8 cellular contexts compared by ENCODE assay signal in the genomic region with DNA sequence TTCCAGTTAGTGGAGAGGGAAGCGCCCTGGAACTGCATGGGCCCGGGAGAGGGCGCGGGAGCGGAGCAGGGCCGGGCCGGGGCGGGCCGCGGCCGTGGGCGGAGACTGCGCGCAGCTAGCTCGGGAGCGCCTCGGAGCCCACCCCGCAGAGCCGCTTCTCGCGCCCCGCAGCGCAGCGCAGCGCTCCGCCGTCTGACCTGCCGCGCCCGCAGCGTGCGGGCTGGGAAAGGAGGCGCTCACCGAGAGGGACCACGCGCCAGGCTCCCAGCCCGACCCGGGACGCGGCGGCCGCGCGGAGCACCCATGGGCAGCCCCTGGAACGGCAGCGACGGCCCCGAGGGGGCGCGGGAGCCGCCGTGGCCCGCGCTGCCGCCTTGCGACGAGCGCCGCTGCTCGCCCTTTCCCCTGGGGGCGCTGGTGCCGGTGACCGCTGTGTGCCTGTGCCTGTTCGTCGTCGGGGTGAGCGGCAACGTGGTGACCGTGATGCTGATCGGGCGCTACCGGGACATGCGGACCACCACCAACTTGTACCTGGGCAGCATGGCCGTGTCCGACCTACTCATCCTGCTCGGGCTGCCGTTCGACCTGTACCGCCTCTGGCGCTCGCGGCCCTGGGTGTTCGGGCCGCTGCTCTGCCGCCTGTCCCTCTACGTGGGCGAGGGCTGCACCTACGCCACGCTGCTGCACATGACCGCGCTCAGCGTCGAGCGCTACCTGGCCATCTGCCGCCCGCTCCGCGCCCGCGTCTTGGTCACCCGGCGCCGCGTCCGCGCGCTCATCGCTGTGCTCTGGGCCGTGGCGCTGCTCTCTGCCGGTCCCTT. TPM values are rescaled to one million over a fixed set of nuclear protein-coding genes. Genes with fewer than 3 reads are reported as not detected.
DNase-seq lines count a peak whose midpoint lies in the region; ATAC-seq and TF ChIP-seq lines count a peak whose summit lies in the region.

A gene with protein sequence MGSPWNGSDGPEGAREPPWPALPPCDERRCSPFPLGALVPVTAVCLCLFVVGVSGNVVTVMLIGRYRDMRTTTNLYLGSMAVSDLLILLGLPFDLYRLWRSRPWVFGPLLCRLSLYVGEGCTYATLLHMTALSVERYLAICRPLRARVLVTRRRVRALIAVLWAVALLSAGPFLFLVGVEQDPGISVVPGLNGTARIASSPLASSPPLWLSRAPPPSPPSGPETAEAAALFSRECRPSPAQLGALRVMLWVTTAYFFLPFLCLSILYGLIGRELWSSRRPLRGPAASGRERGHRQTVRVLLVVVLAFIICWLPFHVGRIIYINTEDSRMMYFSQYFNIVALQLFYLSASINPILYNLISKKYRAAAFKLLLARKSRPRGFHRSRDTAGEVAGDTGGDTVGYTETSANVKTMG (plus strand): TSS at position 304 of the 821 bp plus-strand sequence. CDS start 0 bp downstream, at position 304.

- POLR2A ChIA-PET in AG04450 (lab: Yijun Ruan, JAX) (no interaction called here), HEK293 (lab: Yijun Ruan, JAX) (no interaction called here), activated B cell treated with CpG ODN at 0.5 μM for 24 hours (lab: Charles Lee) (no interaction called here)

- H3K4me1 ChIP-seq in HEK293 (ENCODE audit: control insufficient read depth, insufficient read depth, low read length) (no peaks in the 10 kb centered on the region), mononuclear cell (ENCODE audit: insufficient read depth, low read length) (peaks cover 28% of the 10 kb centered on the region), testis (peaks cover 4% of the 10 kb centered on the region)
- H3K4me1 ChIP-seq in effector memory CD4-positive, alpha-beta T cell (ENCODE audit: control insufficient read depth, insufficient read depth, low read length, poor library complexity, severe bottlenecking), result peaks cover 4% of the 10 kb centered on the region

- peak; percentile 53 for ATAC-seq in activated B cell treated with CpG ODN at 0.5 μM for 24 hours (ENCODE audit: low read depth)
- no peak for ATAC-seq in HG03280 (IDR thresholded peaks at IDR 0.05; ENCODE audit: unreplicated experiment)
- ATAC-seq in HG03565 (IDR thresholded peaks at IDR 0.05; ENCODE audit: unreplicated experiment), result no peak

- H3K27ac ChIP-seq in AG04450 (ENCODE audit: low read depth, low read length) (no peak within 1 kb of the TSS), HEK293 (ENCODE audit: extremely low read depth, low read depth, low read length) (no peak within 1 kb of the TSS), testis (no peak within 1 kb of the TSS)
- no peak within 1 kb of the TSS for H3K27ac ChIP-seq in effector memory CD4-positive, alpha-beta T cell (ENCODE audit: insufficient read depth, low read length, poor library complexity, severe bottlenecking)

- peaks cover 21% of the 10 kb centered on the region for H3K4me1 Mint-ChIP-seq in activated B cell treated with CpG ODN at 0.5 μM for 24 hours

- intact Hi-C loops in activated B cell treated with CpG ODN at 0.5 μM for 24 hours (cut with micrococcal nuclease), result no loop called here
- intact Hi-C loops in testis (cut with DNase I; ENCODE audit: low total_unique reads), result no loop called here

- peaks cover 5% of the 10 kb centered on the region for H3K9me3 Mint-ChIP-seq in activated B cell treated with CpG ODN at 0.5 μM for 24 hours

- peak within 1 kb of the TSS; percentile 72 for H3K4me3 Mint-ChIP-seq in activated B cell treated with CpG ODN at 0.5 μM for 24 hours

- H3K27ac Mint-ChIP-seq in activated B cell treated with CpG ODN at 0.5 μM for 24 hours, result no peak within 1 kb of the TSS

- H3K9me3 ChIP-seq in AG04450 (ENCODE audit: control insufficient read depth, insufficient read depth, low read length) (peaks cover 4% of the 10 kb centered on the region; the same call in 1 of the 2 replicates), HEK293 (ENCODE audit: control insufficient read depth, insufficient read depth, low read depth, low read length) (no peaks in the 10 kb centered on the region), mononuclear cell (ENCODE audit: low read depth, low read length) (no peaks in the 10 kb centered on the region), testis (no peaks in the 10 kb centered on the region)
- H3K9me3 ChIP-seq in effector memory CD4-positive, alpha-beta T cell (ENCODE audit: control insufficient read depth, low read length), result no peaks in the 10 kb centered on the region

- TF ChIP-seq CTCF in AG04450 (IDR thresholded peaks at IDR 0.05; ENCODE audit: low read depth, low read length) (no peak; the same call in 1 of the 2 replicates), HEK293 (tag by site-specific recombination; IDR thresholded peaks at IDR 0.05) (no peak), activated B cell treated with CpG ODN at 0.5 μM for 24 hours (IDR thresholded peaks at IDR 0.05) (no peak), testis (IDR thresholded peaks at IDR 0.05) (no peak)

- peaks cover 68% of the 10 kb centered on the region for H3K27me3 ChIP-seq in AG04450 (ENCODE audit: control insufficient read depth, insufficient read depth, low read length)
- H3K27me3 ChIP-seq in effector memory CD4-positive, alpha-beta T cell (replicated peaks; ENCODE audit: control insufficient read depth, insufficient read depth, low read length, poor library complexity, severe bottlenecking), result peaks cover 25% of the 10 kb centered on the region
- peaks cover 49% of the 10 kb centered on the region for H3K27me3 ChIP-seq in mononuclear cell (ENCODE audit: insufficient read depth, low read length)
- H3K27me3 ChIP-seq in testis, result no peaks in the 10 kb centered on the region

- no peak for TF ChIP-seq POLR2A in testis (IDR thresholded peaks at IDR 0.05)

- no peaks in the 10 kb centered on the region for H3K36me3 ChIP-seq in HEK293 (ENCODE audit: control insufficient read depth in 2 of 2, insufficient read depth in 1 of 2, low read length in 2 of 2)
- H3K36me3 ChIP-seq in effector memory CD4-positive, alpha-beta T cell (ENCODE audit: control insufficient read depth, insufficient read depth, low read length), result no peaks in the 10 kb centered on the region
- H3K36me3 ChIP-seq in testis (ENCODE audit: low read depth, missing control alignments), result no peaks in the 10 kb centered on the region

- CTCF ChIA-PET in AG04450 (lab: Charles Lee) (interaction anchor here (0.6 to 1.3 kb wide), 3 partner anchors 10 to 61 kb away, joined by 3 to 4 read pairs (median 4); no protein-coding TSS in a partner anchor), HEK293 (lab: Yijun Ruan, JAX) (no interaction called here), activated B cell treated with CpG ODN at 0.5 μM for 24 hours (lab: Charles Lee) (no interaction called here)

- H3K4me3 ChIP-seq in AG04450 (ENCODE audit: low read depth, low read length), result peak within 1 kb of the TSS; percentile 36
- H3K4me3 ChIP-seq in HEK293 (ENCODE audit: low read depth, low read length), result peak within 1 kb of the TSS; percentile 23
- H3K4me3 ChIP-seq in effector memory CD4-positive, alpha-beta T cell (ENCODE audit: insufficient read depth, low read depth, low read length, poor library complexity, severe bottlenecking), result peak within 1 kb of the TSS; percentile 51
- peak within 1 kb of the TSS; percentile 34 for H3K4me3 ChIP-seq in mononuclear cell (ENCODE audit: low read length)
- H3K4me3 ChIP-seq in testis, result peak within 1 kb of the TSS; percentile 11 to 42

- H3K27me3 Mint-ChIP-seq in activated B cell treated with CpG ODN at 0.5 μM for 24 hours, result peaks cover 49% of the 10 kb centered on the region

- DNase-seq in AG04450 (ENCODE audit: low read depth, low spot score), result no peak
- peak; percentile 33 for DNase-seq in activated B cell treated with CpG ODN at 0.5 μM for 24 hours
- peak in 1 of 3 donors; percentile 12 for DNase-seq in effector memory CD4-positive, alpha-beta T cell
- DNase-seq in testis, result peak; percentile 29

- no peaks in the 10 kb centered on the region for H3K36me3 Mint-ChIP-seq in activated B cell treated with CpG ODN at 0.5 μM for 24 hours (ENCODE audit: low read depth)

- WGBS in testis, 2 donors, result 2 to 7% methylated on average over 33 to 58 of the region's 111 CpGs

TF ChIP-seq in HEK293, 187 proteins besides CTCF, POLR2A, EP300 and RAD21:
- TF ChIP-seq, protein P1, sequence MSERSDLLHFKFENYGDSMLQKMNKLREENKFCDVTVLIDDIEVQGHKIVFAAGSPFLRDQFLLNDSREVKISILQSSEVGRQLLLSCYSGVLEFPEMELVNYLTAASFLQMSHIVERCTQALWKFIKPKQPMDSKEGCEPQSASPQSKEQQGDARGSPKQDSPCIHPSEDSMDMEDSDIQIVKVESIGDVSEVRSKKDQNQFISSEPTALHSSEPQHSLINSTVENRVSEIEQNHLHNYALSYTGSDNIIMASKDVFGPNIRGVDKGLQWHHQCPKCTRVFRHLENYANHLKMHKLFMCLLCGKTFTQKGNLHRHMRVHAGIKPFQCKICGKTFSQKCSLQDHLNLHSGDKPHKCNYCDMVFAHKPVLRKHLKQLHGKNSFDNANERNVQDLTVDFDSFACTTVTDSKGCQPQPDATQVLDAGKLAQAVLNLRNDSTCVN (tag by site-specific recombination; optimal IDR thresholded peaks at IDR 0.05), result peak; percentile 22
- peak; percentile 38; the same call in 1 of the 2 replicates for TF ChIP-seq IKZF3 (tag by site-specific recombination; IDR thresholded peaks at IDR 0.05)
- TF ChIP-seq ZNF677 (tag by site-specific recombination; IDR thresholded peaks at IDR 0.05), result no peak

RNA-seq across cellular contexts. Expression of the gene that starts here (rescaled TPM):
- polyA plus RNA-seq in AG04450 (2011; rRNA removed) (not detected in 2 replicates), testis (ENCODE audit: insufficient read depth, low read depth, low replicate concordance) (not detected)
- not detected in 2 replicates for polyA minus RNA-seq in AG04450 (2011; rRNA and poly(A)+ RNA removed)
- total RNA-seq in activated B cell treated with CpG ODN at 0.5 μM for 24 hours (not detected in 2 replicates), mononuclear cell (not detected), testis (1 to 10 TPM in 1 of 2 donors, not detected in 1; 2.0 TPM)

Comparison
In these comparisons a context has a peak if more than half of its experiments do, and no peak if none do; other contexts are left out.
1. Peak in DNase-seq and ATAC-seq in activated B cell treated with CpG ODN at 0.5 μM for 24 hours; RNA of the gene not detected or under 1 TPM.